11 cellular contexts compared by ENCODE assay signal in the genomic region with DNA sequence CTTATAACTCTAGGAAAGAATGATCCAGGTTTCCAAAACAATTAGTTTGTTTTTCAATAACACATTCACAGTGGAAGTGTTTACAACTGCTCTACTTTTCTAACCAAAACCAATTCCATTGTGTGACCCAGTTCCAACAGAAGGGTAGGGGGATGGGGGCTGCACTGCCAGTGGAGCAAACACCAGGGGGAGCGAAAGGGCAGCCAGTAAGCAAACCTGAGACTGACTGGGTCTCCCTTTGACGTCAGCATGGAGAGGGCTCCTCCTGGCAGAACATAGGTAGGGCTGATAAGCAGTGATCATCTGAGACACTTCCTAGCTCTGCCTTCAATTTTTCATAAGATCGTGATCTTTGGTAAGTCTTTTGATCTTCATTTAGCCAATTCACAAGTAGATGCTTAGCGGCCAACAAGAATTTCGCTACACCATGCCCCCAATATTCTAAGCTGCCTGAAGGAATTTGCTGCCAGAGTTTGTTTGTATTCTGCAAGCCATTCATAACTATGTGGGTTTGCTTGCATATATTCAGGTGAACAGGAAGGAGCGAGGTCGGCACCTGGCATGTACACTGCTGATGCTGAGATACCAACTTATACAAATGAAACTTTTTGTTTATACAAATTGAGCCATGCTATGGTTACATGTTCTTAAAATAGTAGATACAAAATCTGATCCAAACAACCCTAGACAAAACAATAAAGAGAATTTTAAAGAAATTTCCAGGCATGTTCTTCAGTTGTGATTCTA. TPM values are rescaled to one million over a fixed set of nuclear protein-coding genes. Genes with fewer than 3 reads are reported as not detected.
DNase-seq lines count a peak whose midpoint lies in the region; ATAC-seq and TF ChIP-seq lines count a peak whose summit lies in the region.
"Had no signal": no experiment of that assay in that cellular context is flagged by ENCODE, and none has a peak within 500 bp of the region (broad histone marks: within the 10 kb centered on the region; RNA-seq: fewer than 3 reads in every experiment).

No MANE protein-coding gene starts in this region.

- H3K27ac ChIP-seq in thyroid gland, result peak overlapping the region; percentile 36 to 75 (median 66)

- intact Hi-C loops in thyroid gland (cut with DNase I), result no loop called here

- H3K27me3 ChIP-seq in thyroid gland, result no peaks in the 10 kb centered on the region

- no peak for TF ChIP-seq POLR2A in thyroid gland (IDR thresholded peaks at IDR 0.05)

- no peak for ATAC-seq in HG03442 (IDR thresholded peaks at IDR 0.05; ENCODE audit: unreplicated experiment)
- ATAC-seq: HCT116 had no signal

- TF ChIP-seq CTCF in epithelial cell of proximal tubule (conservative IDR thresholded peaks at IDR 0.05; ENCODE audit: low read depth, low read length) (peak; percentile 26), thyroid gland (IDR thresholded peaks at IDR 0.05) (peak in 5 of 6 experiments; percentile 37 to 75 (median 55))

- no peaks in the 10 kb centered on the region for H3K9me3 ChIP-seq in thyroid gland

- no peaks in the 10 kb centered on the region for H3K36me3 ChIP-seq in thyroid gland

- 58 to 61% methylated on average over 7 of the region's 7 CpGs for WGBS in thyroid gland, 2 donors

- DNase-seq in NCI-H2171 treated with DMSO at 0.1 percent for 48 hours (lab: John Stamatoyannopoulos, UW), result peak; percentile 27
- no peak for DNase-seq in NCI-H2171 (lab: John Stamatoyannopoulos, UW)
- DNase-seq in NCI-H69 (lab: John Stamatoyannopoulos, UW), result peak; percentile 38
- no peak for DNase-seq in epithelial cell of proximal tubule (ENCODE audit: low read depth)
- peak; percentile 79 to 84 for DNase-seq in thyroid gland
- DNase-seq in NCI-H1048 (lab: John Stamatoyannopoulos, UW), result no peak
- no peak for DNase-seq in AG20443 (ENCODE audit: low spot score)
- DNase-seq: activated CD4-positive, alpha-beta T cell treated with anti-CD3 and anti-CD28 coated beads, Interleukin-2, amount 50 U/mL, for 4 hours had no signal

- H3K4me3 ChIP-seq in epithelial cell of proximal tubule (ENCODE audit: low read depth, low read length), result no peak overlapping the region
- no peak overlapping the region for H3K4me3 ChIP-seq in thyroid gland (replicated peaks in 1 of 3)

- peaks cover 31 to 39% of the 10 kb centered on the region in 2 donors for H3K4me1 ChIP-seq in thyroid gland

RNA-seq across cellular contexts. Expression of a gene that starts 45.9 kb away (rescaled TPM):
- 0.23 and 0.80 TPM in 2 replicates for total RNA-seq in epithelial cell of proximal tubule
- 10 to 100 TPM; 17.6 to 94.5 (median 49.9) TPM for total RNA-seq in thyroid gland
- total RNA-seq: pulmonary artery endothelial cell had no signal

Comparison
In these comparisons a context has a peak if more than half of its experiments do, and no peak if none do; other contexts are left out.
1. DNase-seq: peak in NCI-H2171 treated with DMSO at 0.1 percent for 48 hours (single experiment), NCI-H69 (single experiment) and thyroid gland (2 of 2); none in NCI-H2171 (single experiment), epithelial cell of proximal tubule (single experiment), NCI-H1048 (single experiment) and AG20443 (single experiment).
2. RNA of a gene that starts 45.9 kb away (total RNA-seq): 17.6 to 94.5 TPM in thyroid gland; 0.23 to 0.80 TPM in epithelial cell of proximal tubule; every median in the first group is over 10 times any median in the second.